In genomic region chrX:38805294-38806053, GRCh38 we compare ENCODE assay signal across 8 cellular contexts. TPM values are rescaled to one million over a fixed set of nuclear protein-coding genes. Genes with fewer than 3 reads are reported as not detected.
DNase-seq lines count a peak whose midpoint lies in the region; ATAC-seq and TF ChIP-seq lines count a peak whose summit lies in the region.

No MANE protein-coding gene starts in this region.

- intact Hi-C loops in PC-3 (cut with micrococcal nuclease) (loop anchor here (1.0 to 10.0 kb wide), 5 partner anchors 11 to 531 kb away; no protein-coding TSS in a partner anchor), testis (cut with DNase I; ENCODE audit: low total_unique reads) (no loop called here)

- H3K27ac Mint-ChIP-seq in nephron, result peak overlapping the region; percentile 96 to 98 (median 96)

- peaks cover 67% of the 10 kb centered on the region for H3K79me2 ChIP-seq in PC-3 (ENCODE audit: low read length)

- POLR2A ChIA-PET in PC-3 (lab: Charles Lee; ENCODE audit: unreplicated experiment), result interaction anchor here (0.7 kb wide), 1 partner anchor 888 kb away, joined by 12 read pairs; no protein-coding TSS in a partner anchor

- H3K4me3 ChIP-seq in PC-3 (ENCODE audit: low read length) (peak overlapping the region; percentile 96), testis (peak overlapping the region; percentile 61 to 80)

- H3K27me3 Mint-ChIP-seq in nephron (ENCODE audit: low read depth), result no peaks in the 10 kb centered on the region

- TF ChIP-seq CTCF in PC-3 (conservative IDR thresholded peaks at IDR 0.05; ENCODE audit: low read depth, low read length), result no peak
- TF ChIP-seq CTCF in nephron (IDR thresholded peaks at IDR 0.05; ENCODE audit: unreplicated experiment in 3 of 3), result no peak
- no peak for TF ChIP-seq CTCF in testis (IDR thresholded peaks at IDR 0.05)

- peak; percentile 22 for ATAC-seq in HG03354 (IDR thresholded peaks at IDR 0.05; ENCODE audit: poor library complexity, severe bottlenecking, unreplicated experiment)
- ATAC-seq in PC-3, result peak; percentile 9; the same call in 1 of the 2 replicates
- no peak for ATAC-seq in GM21737 (IDR thresholded peaks at IDR 0.05; ENCODE audit: unreplicated experiment)

- H2AFZ ChIP-seq in PC-3 (ENCODE audit: low read length), result no peak overlapping the region

- no TSS peak for BruUV-seq in PC-3 (replicated peaks; lab: Mats Ljungman, UMichigan)

- H3K27ac ChIP-seq in PC-3 (ENCODE audit: low read length), result peak overlapping the region; percentile 85
- H3K27ac ChIP-seq in testis, result peak overlapping the region; percentile 84 to 90

- H3F3A ChIP-seq in PC-3 (ENCODE audit: low read length, unreplicated experiment), result no peaks in the 10 kb centered on the region

- peaks cover 14% of the 10 kb centered on the region for H3K36me3 ChIP-seq in PC-3 (ENCODE audit: low read depth, low read length)
- no peaks in the 10 kb centered on the region for H3K36me3 ChIP-seq in testis (ENCODE audit: low read depth, missing control alignments)

- peaks cover 25% of the 10 kb centered on the region for H3K4me1 ChIP-seq in PC-3 (ENCODE audit: insufficient read depth, low read length)
- peaks cover 3% of the 10 kb centered on the region for H3K4me1 ChIP-seq in testis

- 0 out of 2 replicates have a peak, but pooled peaks cover 4% of the 10 kb centered on the region for H4K20me1 ChIP-seq in PC-3 (ENCODE audit: low read length)

- WGBS in testis, 2 donors, result 0 to 1% methylated on average over 3 to 18 of the region's 39 CpGs

- CTCF ChIA-PET in PC-3 (lab: Charles Lee), result interaction anchor here (0.8 kb wide), 1 partner anchor 75 kb away, joined by 5 read pairs; no protein-coding TSS in a partner anchor

- peaks cover 4% of the 10 kb centered on the region for H3K9me3 Mint-ChIP-seq in nephron

- peak overlapping the region; percentile 100 for H3K4me2 ChIP-seq in PC-3 (ENCODE audit: low read length)

- H3K9me3 ChIP-seq in PC-3 (ENCODE audit: low read length) (no peaks in the 10 kb centered on the region), testis (no peaks in the 10 kb centered on the region)

- peaks cover 30% of the 10 kb centered on the region for H3K4me1 Mint-ChIP-seq in nephron

- peak overlapping the region; percentile 97 for H3K9ac ChIP-seq in PC-3 (ENCODE audit: low read length)

- TF ChIP-seq POLR2A in testis (IDR thresholded peaks at IDR 0.05), result no peak

- H3K9me2 ChIP-seq in PC-3 (replicated peaks; ENCODE audit: low read length), result no peaks in the 10 kb centered on the region

- H3K36me3 Mint-ChIP-seq in nephron (ENCODE audit: low read depth), result peaks cover 9% of the 10 kb centered on the region

- peak overlapping the region; percentile 93 to 98 (median 93) for H3K4me3 Mint-ChIP-seq in nephron

- no peaks in the 10 kb centered on the region for H3K27me3 ChIP-seq in PC-3 (ENCODE audit: low read length)
- no peaks in the 10 kb centered on the region for H3K27me3 ChIP-seq in testis

- DNase-seq in ELF-1 (ENCODE audit: low read depth, low spot score) (peak; percentile 73), PC-3 (peak; percentile 67), fibroblast of peridontal ligament (ENCODE audit: extremely low read depth) (peak; percentile 83), testis (peak; percentile 28)
- peak; percentile 54 for DNase-seq in activated T-helper 9 cell treated with anti-CD3 and anti-CD28 coated beads, Interleukin-2, amount 50 U/mL, for 16 hours (ENCODE audit: low read depth)

RNA-seq across cellular contexts. Expression of gene MID1IP1, which starts 4.2 kb away (rescaled TPM):
- 122 and 123 TPM in 2 replicates for total RNA-seq in PC-3 (2014; rRNA removed)
- 100 to 1,000 TPM; 102 to 155 TPM for total RNA-seq in testis
- 53.4 TPM for polyA plus RNA-seq in testis (ENCODE audit: insufficient read depth, low read depth, low replicate concordance)

Comparison
In these comparisons a context has a peak if more than half of its experiments do, and no peak if none do; other contexts are left out.
1. DNase-seq: peak in every context shown above with its lines; median percentile 83 in fibroblast of peridontal ligament; 73 in ELF-1; 67 in PC-3; 54 in activated T-helper 9 cell treated with anti-CD3 and anti-CD28 coated beads, Interleukin-2, amount 50 U/mL, for 16 hours; 28 in testis.